ENCODE assay signal across 9 cellular contexts in the genomic region with DNA sequence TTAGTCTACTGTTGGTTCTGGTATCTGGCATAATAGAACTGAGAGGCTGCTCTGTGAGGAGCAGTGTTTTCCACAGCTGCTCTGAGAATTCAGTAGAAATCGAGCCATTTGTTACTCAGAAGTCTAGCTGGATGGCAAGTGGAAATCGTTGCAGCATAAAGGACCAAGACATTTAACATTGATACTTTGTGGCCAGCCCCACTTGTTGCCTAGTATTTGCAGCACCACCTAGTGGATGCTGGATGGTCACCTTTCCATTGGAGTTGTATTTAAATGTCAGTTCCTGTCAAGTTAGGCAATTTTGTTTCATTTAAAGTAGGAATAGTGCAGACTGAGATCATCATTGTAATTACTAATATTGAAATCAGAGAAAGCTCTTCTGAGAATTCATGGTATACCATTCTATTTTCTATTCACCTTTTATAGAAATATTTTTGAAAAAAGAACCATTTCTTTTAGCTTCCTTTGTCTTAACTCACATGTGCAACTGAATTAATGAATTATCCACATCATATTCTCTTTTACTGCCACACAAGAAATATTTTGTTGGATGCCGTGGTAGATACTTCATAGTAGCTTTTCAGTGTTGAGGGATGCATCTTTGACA.
DNase-seq lines count a peak whose midpoint lies in the region; ATAC-seq and TF ChIP-seq lines count a peak whose summit lies in the region.
"Had no signal": no experiment of that assay in that cellular context is flagged by ENCODE, and none has a peak within 500 bp of the region (broad histone marks: within the 10 kb centered on the region; RNA-seq: fewer than 3 reads in every experiment).

No MANE protein-coding gene starts in this region.

- H3K27me3 ChIP-seq in KMS-11 (ENCODE audit: insufficient read depth, low read depth), result no peaks in the 10 kb centered on the region

- no peak overlapping the region for H2AFZ ChIP-seq in KMS-11 (ENCODE audit: low read depth)

- H3K4me3 Mint-ChIP-seq in activated naive CD8-positive, alpha-beta T cell treated with anti-CD3 and anti-CD28 coated beads, Interleukin-2, amount 50 U/mL, for 24 hours, result no peak overlapping the region
- H3K4me3 Mint-ChIP-seq: dendritic cell treated with granulocyte-macrophage colony-stimulating factor and Interleukin-4, amounts not matched to agents 40 ng/mL and 50 ng/mL, for 4 days had no signal

- H3K27ac Mint-ChIP-seq in activated naive CD8-positive, alpha-beta T cell treated with anti-CD3 and anti-CD28 coated beads, Interleukin-2, amount 50 U/mL, for 24 hours, result peak overlapping the region; percentile 59
- H3K27ac Mint-ChIP-seq: dendritic cell treated with granulocyte-macrophage colony-stimulating factor and Interleukin-4, amounts not matched to agents 40 ng/mL and 50 ng/mL, for 4 days had no signal

- no peaks in the 10 kb centered on the region for H3K4me1 ChIP-seq in KMS-11 (ENCODE audit: low read depth, poor library complexity, severe bottlenecking)

- TF ChIP-seq CTCF in KMS-11 (conservative IDR thresholded peaks at IDR 0.05; ENCODE audit: low read depth, low read length), result peak; percentile 30; the same call in 1 of the 2 replicates

- H3K27ac ChIP-seq in KMS-11, result no peak overlapping the region

- peak; percentile 79 for DNase-seq in DMS53 treated with DMSO at 0.1 percent for 48 hours (lab: John Stamatoyannopoulos, UW; ENCODE audit: unreplicated experiment)
- peak; percentile 59 for DNase-seq in activated naive CD8-positive, alpha-beta T cell treated with anti-CD3 and anti-CD28 coated beads, Interleukin-2, amount 50 U/mL, for 24 hours
- peak; percentile 58 to 64 for DNase-seq in hippocampal formation (lab: John Stamatoyannopoulos, UW)
- peak; percentile 15 to 47 for DNase-seq in stimulated activated CD4-positive, alpha-beta T cell treated with anti-CD3 and anti-CD28 coated beads, Interleukin-12 subunit alpha, Interleukin-12 subunit beta, amount 100 ng/mL, for 24 hours (ENCODE audit: low read depth in 2 of 2)

- no peaks in the 10 kb centered on the region for H4K20me1 ChIP-seq in KMS-11 (ENCODE audit: insufficient read depth)

- ATAC-seq in GM21447 (IDR thresholded peaks at IDR 0.05; ENCODE audit: unreplicated experiment) (peak; percentile 76), SK-N-SH treated with all-trans-retinoic acid at 6 μM for 48 hours (peak; percentile 94), HG03571 (IDR thresholded peaks at IDR 0.05; ENCODE audit: unreplicated experiment) (no peak)
- peak; percentile 87 for ATAC-seq in activated naive CD8-positive, alpha-beta T cell treated with anti-CD3 and anti-CD28 coated beads, Interleukin-2, amount 50 U/mL, for 24 hours

- H3K27me3 Mint-ChIP-seq in activated naive CD8-positive, alpha-beta T cell treated with anti-CD3 and anti-CD28 coated beads, Interleukin-2, amount 50 U/mL, for 24 hours, result no peaks in the 10 kb centered on the region
- H3K27me3 Mint-ChIP-seq: dendritic cell treated with granulocyte-macrophage colony-stimulating factor and Interleukin-4, amounts not matched to agents 40 ng/mL and 50 ng/mL, for 4 days had no signal

- no peak overlapping the region for H3K4me3 ChIP-seq in KMS-11 (IDR thresholded peaks at IDR 0.05; ENCODE audit: insufficient read depth, low read depth, low read length)

- peaks cover 52% of the 10 kb centered on the region for H3K4me1 Mint-ChIP-seq in activated naive CD8-positive, alpha-beta T cell treated with anti-CD3 and anti-CD28 coated beads, Interleukin-2, amount 50 U/mL, for 24 hours

- no peaks in the 10 kb centered on the region for H3K9me3 Mint-ChIP-seq in activated naive CD8-positive, alpha-beta T cell treated with anti-CD3 and anti-CD28 coated beads, Interleukin-2, amount 50 U/mL, for 24 hours

- H3K79me2 ChIP-seq in KMS-11 (ENCODE audit: insufficient read depth, low read depth), result peaks cover 3% of the 10 kb centered on the region; the same call in 1 of the 2 replicates

- peaks cover 21% of the 10 kb centered on the region for H3K36me3 Mint-ChIP-seq in activated naive CD8-positive, alpha-beta T cell treated with anti-CD3 and anti-CD28 coated beads, Interleukin-2, amount 50 U/mL, for 24 hours (ENCODE audit: low read depth)

- H3K36me3 ChIP-seq in KMS-11 (ENCODE audit: insufficient read depth), result no peaks in the 10 kb centered on the region

- no peak overlapping the region for H3K4me2 ChIP-seq in KMS-11

- H3K9ac ChIP-seq in KMS-11, result no peak overlapping the region

TF ChIP-seq in SK-N-SH treated with all-trans-retinoic acid at 6 μM for 48 hours, 23 proteins besides CTCF, POLR2A, EP300 and RAD21:
- TF ChIP-seq SNAI2 (CRISPR knock-in tag; IDR thresholded peaks at IDR 0.05), result no peak
